ENCODE assay signal across 18 cellular contexts in the genomic region with DNA sequence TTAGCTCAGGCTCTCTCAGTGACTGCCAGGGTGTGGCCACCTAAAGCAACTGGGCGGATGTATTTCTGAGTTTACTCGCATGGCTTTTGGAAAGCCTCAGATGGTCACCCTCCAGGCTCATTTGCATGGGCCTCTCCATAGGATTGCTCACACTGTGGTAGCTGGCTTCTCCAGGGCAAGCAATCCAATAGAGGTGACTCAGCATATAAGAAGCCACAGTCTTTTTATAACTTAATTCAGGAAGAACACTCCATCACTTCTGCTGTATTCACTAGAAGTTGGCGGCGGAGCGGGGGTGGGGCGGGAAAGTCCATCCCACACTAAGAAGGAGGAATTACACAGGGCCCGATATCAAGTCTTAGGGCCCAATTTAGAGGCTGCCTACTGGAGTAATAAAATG. TPM values are rescaled to one million over a fixed set of nuclear protein-coding genes. Genes with fewer than 3 reads are reported as not detected.
DNase-seq lines count a peak whose midpoint lies in the region; ATAC-seq and TF ChIP-seq lines count a peak whose summit lies in the region.
"Had no signal": no experiment of that assay in that cellular context is flagged by ENCODE, and none has a peak within 500 bp of the region (broad histone marks: within the 10 kb centered on the region; RNA-seq: fewer than 3 reads in every experiment).

No MANE protein-coding gene starts in this region.

- in situ Hi-C loops in astrocyte of the spinal cord (cut with HindIII; ENCODE audit: low sequenced_read_pairs) (no loop called here), gastrocnemius medialis (cut with MboI; ENCODE audit: low sequenced_read_pairs in 4 of 4) (no loop called here)

- 94% methylated on average over 6 of the region's 7 CpGs for WGBS in mesenchymal stem cell
- WGBS in stomach, 5 donors: 89 to 94% (median 93%) methylated on average over 7 of the region's 7 CpGs

- H3K4ac ChIP-seq in mesenchymal stem cell (ENCODE audit: low read depth in 1 of 2, low read length in 2 of 2): no peak overlapping the region

- DNase-seq in DMS53 (lab: John Stamatoyannopoulos, UW) (peak; percentile 48), HT1080 (ENCODE audit: low read depth) (peak; percentile 79), astrocyte of the spinal cord (ENCODE audit: low read depth, low spot score) (peak; percentile 68), mesenchymal stem cell (peak; percentile 13), gastrocnemius medialis (no peak), stomach (no peak)
- DNase-seq: activated CD4-positive, alpha-beta memory T cell treated with anti-CD3 and anti-CD28 coated beads, Interleukin-2, amount 10 ng/mL, durations not matched to agents 7 days and 5 days; activated T-cell treated with anti-CD3 and anti-CD28 coated beads, Interleukin-2, amount 50 U/mL, for 48 hours; hippocampal formation; left colon; NCI-H187 treated with DMSO at 0.1 percent for 48 hours; NCI-H524; ovary had no signal

- H3K27me3 ChIP-seq in mesenchymal stem cell (ENCODE audit: control insufficient read depth in 1 of 2, insufficient read depth in 1 of 2, low read length in 2 of 2) (peaks cover 4 to 8% of the 10 kb centered on the region in 2 experiments), gastrocnemius medialis (peaks cover 0 to 29% (median 3%) of the 10 kb centered on the region in 3 donors), stomach (peaks cover 0 to 28% (median 18%) of the 10 kb centered on the region in 3 donors)
- H3K27me3 ChIP-seq: ovary had no signal

- H3K4me3 ChIP-seq in astrocyte of the spinal cord (ENCODE audit: low read depth, low read length) (no peak overlapping the region), mesenchymal stem cell (ENCODE audit: insufficient read depth in 1 of 2, low read depth in 1 of 2, low read length in 2 of 2) (no peak overlapping the region), gastrocnemius medialis (no peak overlapping the region), stomach (no peak overlapping the region)
- H3K4me3 ChIP-seq: cardiac muscle cell, ovary had no signal

- H3K9me3 ChIP-seq in mesenchymal stem cell (ENCODE audit: control insufficient read depth, low read length) (no peaks in the 10 kb centered on the region), gastrocnemius medialis (no peaks in the 10 kb centered on the region), stomach (peaks cover 0 to 4% (median 0%) of the 10 kb centered on the region in 4 donors)
- H3K9me3 ChIP-seq: ovary had no signal

- H3K9ac ChIP-seq in mesenchymal stem cell (ENCODE audit: low read length): no peak overlapping the region

- peaks cover 10% of the 10 kb centered on the region for H3K4me1 ChIP-seq in mesenchymal stem cell (ENCODE audit: control insufficient read depth, insufficient read depth, low read depth, low read length)
- peaks cover 0 to 4% of the 10 kb centered on the region in 2 donors for H3K4me1 ChIP-seq in gastrocnemius medialis
- H3K4me1 ChIP-seq in stomach: peaks cover 0 to 15% (median 10%) of the 10 kb centered on the region in 4 donors

- TF ChIP-seq POLR2A in gastrocnemius medialis (IDR thresholded peaks at IDR 0.05): no peak
- no peak for TF ChIP-seq POLR2A in stomach (IDR thresholded peaks at IDR 0.05)

- no peak overlapping the region for H3K23ac ChIP-seq in mesenchymal stem cell (ENCODE audit: low read length in 2 of 2)

- H3K14ac ChIP-seq in mesenchymal stem cell (ENCODE audit: low read length in 2 of 2): no peak overlapping the region

- no peak overlapping the region for H2BK120ac ChIP-seq in mesenchymal stem cell (ENCODE audit: low read depth, low read length)

- no peak for TF ChIP-seq EP300 in stomach (IDR thresholded peaks at IDR 0.05)

- no peak overlapping the region for H4K91ac ChIP-seq in mesenchymal stem cell (ENCODE audit: low read length)

- TF ChIP-seq CTCF in astrocyte of the spinal cord (IDR thresholded peaks at IDR 0.05; ENCODE audit: low read depth, low read length) (no peak), gastrocnemius medialis (IDR thresholded peaks at IDR 0.05 in 4 of 5, conservative IDR thresholded peaks at IDR 0.05 in 1 of 5) (no peak), stomach (IDR thresholded peaks at IDR 0.05) (no peak)

- H3K79me1 ChIP-seq in mesenchymal stem cell (replicated peaks; ENCODE audit: low read length, poor library complexity, severe bottlenecking): no peaks in the 10 kb centered on the region

- no peak overlapping the region for H2AK5ac ChIP-seq in mesenchymal stem cell (ENCODE audit: low read length, severe bottlenecking)

- ATAC-seq in gastrocnemius medialis: no peak
- ATAC-seq in HG03432 (IDR thresholded peaks at IDR 0.05; ENCODE audit: unreplicated experiment): no peak
- no peak for ATAC-seq in HG03354 (IDR thresholded peaks at IDR 0.05; ENCODE audit: poor library complexity, severe bottlenecking, unreplicated experiment)
- ATAC-seq: activated naive CD4-positive, alpha-beta T cell treated with anti-CD3 and anti-CD28 coated beads, Interleukin-2, amount 50 U/mL, for 72 hours; left colon had no signal

- H4K8ac ChIP-seq in mesenchymal stem cell (ENCODE audit: low read length): no peak overlapping the region

- H3K4me2 ChIP-seq in mesenchymal stem cell (ENCODE audit: low read length, poor library complexity, severe bottlenecking): no peak overlapping the region

- no peak overlapping the region for H2BK5ac ChIP-seq in mesenchymal stem cell (ENCODE audit: low read depth, low read length, poor library complexity, severe bottlenecking)

- no peak overlapping the region for H3K18ac ChIP-seq in mesenchymal stem cell (ENCODE audit: low read depth in 1 of 2, low read length in 2 of 2)

- no peak overlapping the region for H2AFZ ChIP-seq in mesenchymal stem cell (ENCODE audit: low read depth, low read length)

- H3K27ac ChIP-seq in mesenchymal stem cell (ENCODE audit: low read length, poor library complexity, severe bottlenecking) (no peak overlapping the region), gastrocnemius medialis (no peak overlapping the region), stomach (no peak overlapping the region)
- H3K27ac ChIP-seq: cardiac muscle cell, ovary had no signal

- no peak overlapping the region for H2BK12ac ChIP-seq in mesenchymal stem cell (ENCODE audit: low read length in 2 of 2)

- intact Hi-C loops in gastrocnemius medialis (cut with DNase I; ENCODE audit: low total_unique reads): no loop called here
- intact Hi-C loops in stomach (cut with DNase I; ENCODE audit: low total_unique reads): no loop called here

- H3K36me3 ChIP-seq in mesenchymal stem cell (ENCODE audit: control insufficient read depth in 1 of 2, insufficient read depth in 2 of 2, low read depth in 1 of 2, low read length in 2 of 2): no peaks in the 10 kb centered on the region
- H3K36me3 ChIP-seq in gastrocnemius medialis: no peaks in the 10 kb centered on the region
- no peaks in the 10 kb centered on the region for H3K36me3 ChIP-seq in stomach
- H3K36me3 ChIP-seq: cardiac muscle cell, ovary had no signal

- no peak overlapping the region for H2BK15ac ChIP-seq in mesenchymal stem cell (ENCODE audit: low read depth, poor library complexity, severe bottlenecking)

RNA-seq across cellular contexts. Expression of gene DOK6, which starts 3.6 kb away (rescaled TPM):
- total RNA-seq in HT1080 (2014; rRNA removed; shearing (Covaris generic)): 0.07 and 0.18 TPM in 2 replicates
- polyA plus RNA-seq in HT1080 (2015; cell fraction: cytosol; rRNA removed): 1.2 and 1.7 TPM in 2 replicates
- 0.20 and 0.37 TPM in 2 replicates for polyA plus RNA-seq in HT1080 (2015; cell fraction: nucleus; rRNA removed)
- polyA plus RNA-seq in mesenchymal stem cell (2013, experiment 1 of 2): 0.40 TPM
- polyA plus RNA-seq in mesenchymal stem cell (2013, experiment 2 of 2): 0.42 TPM
- under 1 TPM in 2 of 4 donors, not detected in 2; 0.13 to 0.17 TPM for total RNA-seq in gastrocnemius medialis
- total RNA-seq in stomach: 10 to 100 TPM in 1 of 5 donors, 1 to 10 TPM in 3, not detected in 1; 1.2 to 10.1 (median 1.9) TPM
- polyA plus RNA-seq in stomach: 1 to 10 TPM in 1 of 3 donors, under 1 TPM in 2; 0.18 to 1.7 (median 0.31) TPM
- total RNA-seq: activated CD4-positive, alpha-beta memory T cell treated with anti-CD3 and anti-CD28 coated beads, Interleukin-2, amount 10 ng/mL, durations not matched to agents 7 days and 5 days; activated naive CD4-positive, alpha-beta T cell treated with anti-CD3 and anti-CD28 coated beads, Interleukin-2, amount 50 U/mL, for 72 hours; HT-29 had no signal

Comparison
In these comparisons a context has a peak if more than half of its experiments do, and no peak if none do; other contexts are left out.
1. DNase-seq: peak in DMS53 (single experiment), HT1080 (single experiment), astrocyte of the spinal cord (single experiment) and mesenchymal stem cell (single experiment); none in gastrocnemius medialis (0 of 2) and stomach (single experiment).